In genomic region chrX:108156082-108156481, GRCh38 we compare ENCODE assay signal across 16 cellular contexts.
A peak's percentile ranks its signal among the peaks of the same experiment; 100 is the strongest.
DNase-seq lines count a peak whose midpoint lies in the region; TF ChIP-seq lines count a peak whose summit lies in the region.
"Had no signal": no experiment of that assay in that cellular context is flagged by ENCODE, and none has a peak within 500 bp of the region (broad histone marks: within the 10 kb centered on the region; RNA-seq: fewer than 3 reads in every experiment).

No MANE protein-coding gene starts in this region.

- H3K4me1 Mint-ChIP-seq in activated naive CD4-positive, alpha-beta T cell treated with anti-CD3 and anti-CD28 coated beads, Interleukin-2, amount 10 ng/mL, durations not matched to agents 7 days and 5 days: peaks cover 16% of the 10 kb centered on the region
- H3K4me1 Mint-ChIP-seq: CD4-positive, alpha-beta memory T cell had no signal

- H3K36me3 Mint-ChIP-seq in activated naive CD4-positive, alpha-beta T cell treated with anti-CD3 and anti-CD28 coated beads, Interleukin-2, amount 10 ng/mL, durations not matched to agents 7 days and 5 days: peaks cover 20% of the 10 kb centered on the region

- intact Hi-C loops in thyroid gland (cut with DNase I): no loop called here

- no peak for TF ChIP-seq POLR2A in thyroid gland (IDR thresholded peaks at IDR 0.05)

- no peak overlapping the region; the same call in 1 of the 2 replicates for H3K27ac ChIP-seq in KMS-11
- peak overlapping the region; percentile 5; the same call in 1 of the 2 replicates for H3K27ac ChIP-seq in VCaP
- no peak overlapping the region for H3K27ac ChIP-seq in thyroid gland
- H3K27ac ChIP-seq: GM23248 had no signal

- peak overlapping the region; percentile 64; the same call in 1 of the 2 replicates for H3K4me2 ChIP-seq in KMS-11

- no peaks in the 10 kb centered on the region for H3K79me2 ChIP-seq in KMS-11 (ENCODE audit: insufficient read depth, low read depth)

- H3K4me1 ChIP-seq in KMS-11 (ENCODE audit: low read depth, poor library complexity, severe bottlenecking) (peaks cover 34% of the 10 kb centered on the region), thyroid gland (no peaks in the 10 kb centered on the region)

- H3K9me3 ChIP-seq in thyroid gland: no peaks in the 10 kb centered on the region

- H3K27me3 ChIP-seq in KMS-11 (ENCODE audit: insufficient read depth, low read depth) (no peaks in the 10 kb centered on the region), thyroid gland (no peaks in the 10 kb centered on the region)

- TF ChIP-seq CTCF in KMS-11 (conservative IDR thresholded peaks at IDR 0.05; ENCODE audit: low read depth, low read length): no peak
- no peak for TF ChIP-seq CTCF in VCaP (conservative IDR thresholded peaks at IDR 0.05)
- no peak for TF ChIP-seq CTCF in thyroid gland (IDR thresholded peaks at IDR 0.05)

- H3K27me3 Mint-ChIP-seq in activated naive CD4-positive, alpha-beta T cell treated with anti-CD3 and anti-CD28 coated beads, Interleukin-2, amount 10 ng/mL, durations not matched to agents 7 days and 5 days: no peaks in the 10 kb centered on the region
- H3K27me3 Mint-ChIP-seq: CD4-positive, alpha-beta memory T cell had no signal

- H4K20me1 ChIP-seq in KMS-11 (ENCODE audit: insufficient read depth): no peaks in the 10 kb centered on the region

- H3K4me3 Mint-ChIP-seq in activated naive CD4-positive, alpha-beta T cell treated with anti-CD3 and anti-CD28 coated beads, Interleukin-2, amount 10 ng/mL, durations not matched to agents 7 days and 5 days: no peak overlapping the region
- H3K4me3 Mint-ChIP-seq: CD4-positive, alpha-beta memory T cell had no signal

- 93 to 96% methylated on average over 1 to 2 of the region's 2 CpGs for WGBS in thyroid gland, 2 donors

- H3K36me3 ChIP-seq in KMS-11 (ENCODE audit: insufficient read depth) (no peaks in the 10 kb centered on the region), thyroid gland (no peaks in the 10 kb centered on the region)

- DNase-seq in activated naive CD4-positive, alpha-beta T cell treated with anti-CD3 and anti-CD28 coated beads, Interleukin-2, amount 10 ng/mL, durations not matched to agents 7 days and 5 days: no peak
- DNase-seq in activated naive CD4-positive, alpha-beta T cell (lab: John Stamatoyannopoulos, UW): no peak
- DNase-seq in RPMI8226 (no peak), thyroid gland (no peak)
- DNase-seq: C1 segment of cervical spinal cord; Calu3; CD4-positive, alpha-beta memory T cell; COR-L47; DMS153; DND-41; GM23248; H7; HCEC 1CT had no signal

- CTCF ChIA-PET in activated naive CD4-positive, alpha-beta T cell treated with anti-CD3 and anti-CD28 coated beads, Interleukin-2, amount 10 ng/mL, durations not matched to agents 7 days and 5 days (lab: Charles Lee): no interaction called here

- H3K4me3 ChIP-seq in KMS-11 (IDR thresholded peaks at IDR 0.05; ENCODE audit: insufficient read depth, low read depth, low read length) (no peak overlapping the region), thyroid gland (replicated peaks in 1 of 3) (no peak overlapping the region)
- H3K4me3 ChIP-seq: GM12878, GM23248 had no signal

- no peak overlapping the region for H3K9ac ChIP-seq in KMS-11
- H3K9ac ChIP-seq: GM23248 had no signal

- H3K9me3 Mint-ChIP-seq in activated naive CD4-positive, alpha-beta T cell treated with anti-CD3 and anti-CD28 coated beads, Interleukin-2, amount 10 ng/mL, durations not matched to agents 7 days and 5 days: no peaks in the 10 kb centered on the region
- H3K9me3 Mint-ChIP-seq: CD4-positive, alpha-beta memory T cell had no signal

- H3K27ac Mint-ChIP-seq in activated naive CD4-positive, alpha-beta T cell treated with anti-CD3 and anti-CD28 coated beads, Interleukin-2, amount 10 ng/mL, durations not matched to agents 7 days and 5 days: peak overlapping the region; percentile 31

- H2AFZ ChIP-seq in KMS-11 (ENCODE audit: low read depth): no peak overlapping the region
- H2AFZ ChIP-seq: GM23248 had no signal
